Comparison of ENCODE assay signal across 14 cellular contexts in the genomic region with DNA sequence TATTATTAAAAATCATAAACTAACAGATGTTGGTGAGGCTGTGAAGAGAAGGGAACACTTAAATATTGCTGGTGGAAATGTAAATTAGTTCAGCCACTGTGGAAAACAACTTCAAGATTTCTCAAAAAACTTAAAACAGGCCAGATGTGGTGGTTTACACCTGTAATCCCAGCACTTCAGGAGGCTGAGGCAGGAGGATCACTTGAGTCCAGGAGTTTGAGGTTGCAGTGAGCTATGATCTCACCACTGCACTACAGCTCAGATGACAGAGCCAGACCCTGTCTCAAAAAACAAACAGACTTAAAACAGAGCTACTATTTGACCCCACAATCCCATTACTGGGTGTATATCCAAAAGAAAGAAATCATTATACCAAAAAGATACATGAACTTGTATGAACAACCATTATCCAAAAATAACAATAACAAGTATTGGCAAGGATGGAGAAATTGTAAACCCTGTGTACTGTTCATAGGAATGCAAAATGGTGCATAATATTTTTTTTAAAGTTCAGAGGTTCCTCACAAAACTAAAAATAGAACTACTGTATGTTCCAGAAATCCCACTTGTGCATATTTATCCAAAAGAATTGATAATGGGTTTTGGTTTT.
"Had no signal": no experiment of that assay in that cellular context is flagged by ENCODE, and none has a peak within 500 bp of the region (broad histone marks: within the 10 kb centered on the region; RNA-seq: fewer than 3 reads in every experiment).

No MANE protein-coding gene starts in this region.

- H3K27ac ChIP-seq: esophagus muscularis mucosa, foreskin keratinocyte, thyroid gland, vagina had no signal

- H3K27me3 ChIP-seq: esophagus muscularis mucosa, foreskin keratinocyte, thyroid gland, vagina had no signal

- H3K36me3 ChIP-seq: esophagus muscularis mucosa, thyroid gland, vagina had no signal

- ATAC-seq: foreskin keratinocyte, left colon had no signal

- FAIRE-seq: bronchial epithelial cell had no signal

- H3K9me3 ChIP-seq: thyroid gland, vagina had no signal

- H3K4me1 ChIP-seq: vagina had no signal

- H3K27ac Mint-ChIP-seq: activated CD4-positive, alpha-beta T cell treated with anti-CD3 and anti-CD28 coated beads, Interleukin-2, amount 10 ng/mL, durations not matched to agents 7 days and 5 days; T-helper 1 cell treated with Interleukin-12 subunit alpha and Interleukin-12 subunit beta and Interleukin-4 antibody, amounts not matched to agents 30 μg/mL and 1 μg/mL, for 36 hours had no signal

- H3K27me3 Mint-ChIP-seq: activated CD4-positive, alpha-beta T cell treated with anti-CD3 and anti-CD28 coated beads, Interleukin-2, amount 10 ng/mL, durations not matched to agents 7 days and 5 days; activated naive CD4-positive, alpha-beta T cell treated with anti-CD3 and anti-CD28 coated beads, Interleukin-2, amount 50 U/mL, for 24 hours had no signal

- DNase-seq: activated CD4-positive, alpha-beta T cell treated with anti-CD3 and anti-CD28 coated beads, Interleukin-2, amount 10 ng/mL, durations not matched to agents 7 days and 5 days; activated CD4-positive, CD25-positive, alpha-beta regulatory T cell; activated T-cell treated with anti-CD3 and anti-CD28 coated beads for 4 hours; aorta; foreskin keratinocyte; left colon; nephron progenitor cell; stimulated activated CD4-positive, alpha-beta T cell treated with anti-CD3 and anti-CD28 coated beads, Interleukin-4, amount 100 ng/mL, for 24 hours; thyroid gland had no signal

- H3K4me3 ChIP-seq: esophagus muscularis mucosa, thyroid gland, vagina had no signal

- H3K4me3 Mint-ChIP-seq: activated CD4-positive, alpha-beta T cell treated with anti-CD3 and anti-CD28 coated beads, Interleukin-2, amount 10 ng/mL, durations not matched to agents 7 days and 5 days; nephron progenitor cell; T-helper 1 cell treated with Interleukin-12 subunit alpha and Interleukin-12 subunit beta and Interleukin-4 antibody, amounts not matched to agents 30 μg/mL and 1 μg/mL, for 36 hours had no signal

- H3K4me1 Mint-ChIP-seq: nephron progenitor cell had no signal
